In the genomic region with DNA sequence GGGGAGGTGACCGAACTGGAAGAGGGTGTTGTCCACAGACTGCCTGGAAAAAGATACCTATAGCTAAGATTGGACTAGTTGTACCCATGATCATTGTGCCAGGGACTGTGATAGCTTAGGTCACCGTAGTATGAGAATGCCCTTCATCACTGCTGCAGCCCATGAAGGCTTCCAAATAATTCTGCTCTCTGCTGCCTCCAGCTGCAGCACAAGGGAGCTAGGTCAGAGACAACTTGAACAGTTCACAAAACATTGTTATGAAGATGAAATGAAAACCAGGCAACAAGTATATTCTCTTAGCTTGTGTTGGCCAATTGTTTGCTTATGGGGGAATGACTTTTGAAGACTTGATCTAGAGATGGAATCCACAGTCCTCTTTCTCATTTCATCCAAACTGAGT, we compare ENCODE assay signal across 11 cellular contexts.
DNase-seq lines count a peak whose midpoint lies in the region; TF ChIP-seq lines count a peak whose summit lies in the region.
"Had no signal": no experiment of that assay in that cellular context is flagged by ENCODE, and none has a peak within 500 bp of the region (broad histone marks: within the 10 kb centered on the region; RNA-seq: fewer than 3 reads in every experiment).

No MANE protein-coding gene starts in this region.

- H3K36me3 ChIP-seq in BE2C (no peaks in the 10 kb centered on the region), OCI-LY7 (ENCODE audit: insufficient read depth, low read length) (no peaks in the 10 kb centered on the region), uterus (no peaks in the 10 kb centered on the region)
- H3K36me3 ChIP-seq: heart left ventricle, right lobe of liver had no signal

- H3K9me2 ChIP-seq in OCI-LY7 (ENCODE audit: insufficient read depth, low read length): no peaks in the 10 kb centered on the region

- BruUV-seq in OCI-LY7 (replicated peaks; lab: Mats Ljungman, UMichigan): no TSS peak

- TF ChIP-seq CTCF in BE2C (IDR thresholded peaks at IDR 0.05; ENCODE audit: low read depth, low read length): peak; percentile 52
- peak; percentile 15 for TF ChIP-seq CTCF in GM13977 (IDR thresholded peaks at IDR 0.05; ENCODE audit: extremely low read depth, insufficient read depth, missing control alignments)
- TF ChIP-seq CTCF in OCI-LY7 (conservative IDR thresholded peaks at IDR 0.05; ENCODE audit: low read length): peak; percentile 37; the same call in 1 of the 2 replicates
- TF ChIP-seq CTCF in foreskin fibroblast (IDR thresholded peaks at IDR 0.05; ENCODE audit: low read depth, low read length): peak; percentile 15
- no peak for TF ChIP-seq CTCF in uterus (IDR thresholded peaks at IDR 0.05)

- no peak for TF ChIP-seq POLR2A in uterus (IDR thresholded peaks at IDR 0.05)

- no peaks in the 10 kb centered on the region for H4K20me1 ChIP-seq in OCI-LY7 (ENCODE audit: insufficient read depth, low read length)

- H3K27ac ChIP-seq in OCI-LY7 (ENCODE audit: low read depth, low read length, poor library complexity, severe bottlenecking) (no peak overlapping the region), uterus (no peak overlapping the region)
- H3K27ac ChIP-seq: heart left ventricle, right lobe of liver had no signal

- DNase-seq in BE2C: no peak
- DNase-seq in GM13977 (ENCODE audit: low spot score): no peak
- DNase-seq in OCI-LY7 (ENCODE audit: low spot score): no peak
- DNase-seq in foreskin fibroblast: peak in 1 of 2 donors; percentile 18
- no peak for DNase-seq in activated naive CD4-positive, alpha-beta T cell treated with anti-CD3 and anti-CD28 coated beads, Interleukin-2, amount 50 U/mL, for 16 hours
- DNase-seq in uterus: no peak
- DNase-seq in activated CD8-positive, alpha-beta memory T cell treated with anti-CD3 and anti-CD28 coated beads, Interleukin-2, amount 50 U/mL, for 4 hours: no peak
- DNase-seq: caudate nucleus, heart left ventricle, mesendoderm, right lobe of liver had no signal

- H3K9me3 ChIP-seq in BE2C (no peaks in the 10 kb centered on the region), OCI-LY7 (ENCODE audit: low read length) (no peaks in the 10 kb centered on the region), uterus (no peaks in the 10 kb centered on the region)
- H3K9me3 ChIP-seq: heart left ventricle, right lobe of liver had no signal

- H3K27me3 ChIP-seq in BE2C (no peaks in the 10 kb centered on the region), uterus (no peaks in the 10 kb centered on the region)
- H3K27me3 ChIP-seq: heart left ventricle, right lobe of liver had no signal

- intact Hi-C loops in OCI-LY7 (cut with micrococcal nuclease; ENCODE audit: unreplicated experiment): no loop called here
- intact Hi-C loops in uterus (cut with DNase I; ENCODE audit: low total_unique reads): no loop called here

- no peak overlapping the region for H3K4me2 ChIP-seq in OCI-LY7 (ENCODE audit: low read length)

- no peak overlapping the region for H2AFZ ChIP-seq in OCI-LY7 (ENCODE audit: low read length)

- H3K4me3 ChIP-seq in BE2C (ENCODE audit: low read depth, low read length) (no peak overlapping the region), OCI-LY7 (ENCODE audit: low read depth, low read length, poor library complexity, severe bottlenecking) (no peak overlapping the region), foreskin fibroblast (ENCODE audit: low read depth in 1 of 2, low read length in 2 of 2) (no peak overlapping the region), uterus (no peak overlapping the region)
- H3K4me3 ChIP-seq: heart left ventricle, right lobe of liver had no signal

- POLR2A ChIA-PET in OCI-LY7 (lab: Charles Lee): interaction anchor here (0.9 to 1.0 kb wide), 2 partner anchors 10 kb away, joined by 3 read pairs; no protein-coding TSS in a partner anchor

- H3K4me1 ChIP-seq in BE2C (peaks cover 11% of the 10 kb centered on the region), OCI-LY7 (ENCODE audit: insufficient read depth, low read length, poor library complexity, severe bottlenecking) (no peaks in the 10 kb centered on the region), uterus (no peaks in the 10 kb centered on the region)
- H3K4me1 ChIP-seq: heart left ventricle, right lobe of liver had no signal

- no peaks in the 10 kb centered on the region for H3K79me2 ChIP-seq in OCI-LY7 (ENCODE audit: insufficient read depth, low read depth, low read length)

- in situ Hi-C loops in GM13977 (cut with MboI; ENCODE audit: low pct_unique_long_range_greater_than_20kb, low sequenced_read_pairs, unreplicated experiment): no loop called here

- CTCF ChIA-PET in OCI-LY7 (lab: Charles Lee; ENCODE audit: unreplicated experiment): no interaction called here

Comparison
In these comparisons a context has a peak if more than half of its experiments do, and no peak if none do; other contexts are left out.
1. CTCF ChIP-seq: peak in BE2C (single experiment), GM13977 (single experiment), OCI-LY7 (single experiment) and foreskin fibroblast (single experiment); none in uterus (0 of 4).